17 cellular contexts compared by ENCODE assay signal in genomic region chr12:122491991-122492390, GRCh38.
"Had no signal": no experiment of that assay in that cellular context is flagged by ENCODE, and none has a peak within 500 bp of the region (broad histone marks: within the 10 kb centered on the region; RNA-seq: fewer than 3 reads in every experiment).

No MANE protein-coding gene starts in this region.

- DNase-seq: activated CD4-positive, alpha-beta memory T cell treated with anti-CD3 and anti-CD28 coated beads for 36 hours; activated CD4-positive, alpha-beta T cell treated with anti-CD3 and anti-CD28 coated beads for 4 hours; activated CD4-positive, CD25-positive, alpha-beta regulatory T cell; activated naive CD8-positive, alpha-beta T cell treated with anti-CD3 and anti-CD28 coated beads for 36 hours; effector CD4-positive, alpha-beta T cell; immature natural killer cell; kidney glomerular epithelial cell; left lung; naive thymus-derived CD8-positive, alpha-beta T cell; ovary; right cardiac atrium; stimulated activated CD4-positive, alpha-beta T cell treated with anti-CD3 and anti-CD28 coated beads, Interleukin-1b, Interleukin-23, amount 100 ng/mL, for 48 hours; substantia nigra; SW 1271; T-helper 17 cell; tibial artery had no signal

- ATAC-seq: left lung; naive thymus-derived CD8-positive, alpha-beta T cell; right cardiac atrium; T-helper 17 cell had no signal

- H3K27me3 Mint-ChIP-seq: activated CD4-positive, alpha-beta memory T cell treated with anti-CD3 and anti-CD28 coated beads for 36 hours; activated naive CD8-positive, alpha-beta T cell treated with anti-CD3 and anti-CD28 coated beads for 36 hours; naive thymus-derived CD8-positive, alpha-beta T cell; stimulated activated naive CD8-positive, alpha-beta T cell treated with anti-CD3 and anti-CD28 coated beads, Interleukin-15, Interleukin-2, amounts not matched to agents 100 ng/mL and 50 ng/mL, for 24 hours; T-helper 17 cell had no signal

- H3K9me3 Mint-ChIP-seq: activated CD4-positive, alpha-beta memory T cell treated with anti-CD3 and anti-CD28 coated beads for 36 hours; activated naive CD8-positive, alpha-beta T cell treated with anti-CD3 and anti-CD28 coated beads for 36 hours; immature natural killer cell; naive thymus-derived CD8-positive, alpha-beta T cell; stimulated activated naive CD8-positive, alpha-beta T cell treated with anti-CD3 and anti-CD28 coated beads, Interleukin-15, Interleukin-2, amounts not matched to agents 100 ng/mL and 50 ng/mL, for 24 hours had no signal

- H3K4me3 Mint-ChIP-seq: activated CD4-positive, alpha-beta memory T cell treated with anti-CD3 and anti-CD28 coated beads for 36 hours; activated naive CD8-positive, alpha-beta T cell treated with anti-CD3 and anti-CD28 coated beads for 36 hours; immature natural killer cell; naive thymus-derived CD8-positive, alpha-beta T cell; stimulated activated naive CD8-positive, alpha-beta T cell treated with anti-CD3 and anti-CD28 coated beads, Interleukin-15, Interleukin-2, amounts not matched to agents 100 ng/mL and 50 ng/mL, for 24 hours; T-helper 17 cell had no signal

- H3K27ac Mint-ChIP-seq: activated CD4-positive, alpha-beta memory T cell treated with anti-CD3 and anti-CD28 coated beads for 36 hours; activated naive CD8-positive, alpha-beta T cell treated with anti-CD3 and anti-CD28 coated beads for 36 hours; immature natural killer cell; stimulated activated naive CD8-positive, alpha-beta T cell treated with anti-CD3 and anti-CD28 coated beads, Interleukin-15, Interleukin-2, amounts not matched to agents 100 ng/mL and 50 ng/mL, for 24 hours; T-helper 17 cell had no signal
